In the genomic region with DNA sequence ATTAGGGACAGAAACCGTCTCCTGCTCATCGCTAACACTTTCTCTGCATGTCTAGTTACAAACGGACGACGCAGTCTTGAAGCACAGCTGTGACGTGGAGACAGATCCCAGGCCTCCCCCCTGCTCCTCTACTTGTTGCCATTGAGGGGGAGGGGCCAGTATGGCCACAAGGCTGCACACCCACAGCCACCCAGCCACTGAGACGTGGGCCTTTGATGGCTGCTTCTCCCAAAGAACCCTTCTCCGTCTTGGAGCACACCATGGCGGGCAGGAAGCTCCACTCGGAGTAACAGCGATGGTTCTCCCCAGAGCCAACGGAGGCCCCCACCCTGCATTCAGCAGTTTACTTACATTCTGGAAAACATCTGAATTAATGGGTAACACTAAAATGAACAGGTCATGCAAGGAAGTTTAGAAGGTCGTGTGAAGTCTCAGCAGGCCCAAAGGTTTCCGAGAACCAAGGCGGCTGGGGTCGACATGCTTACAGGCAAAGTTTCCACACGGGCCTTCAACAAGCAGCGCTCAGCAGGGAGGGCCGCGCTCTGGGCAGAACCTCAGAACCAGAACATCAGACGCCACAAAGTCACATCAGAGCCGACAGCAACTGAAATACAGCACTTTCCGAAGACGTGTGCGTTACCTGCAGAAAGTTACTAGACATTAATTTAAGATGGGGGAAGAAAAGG, we compare ENCODE assay signal across 14 cellular contexts.
"Had no signal": no experiment of that assay in that cellular context is flagged by ENCODE, and none has a peak within 500 bp of the region (broad histone marks: within the 10 kb centered on the region; RNA-seq: fewer than 3 reads in every experiment).

No MANE protein-coding gene starts in this region.

- H3K4me3 Mint-ChIP-seq: activated T-helper 1 cell treated with anti-CD3 and anti-CD28 coated beads, Interleukin-12 subunit alpha, Interleukin-12 subunit beta, Interleukin-2, Interleukin-4 antibody, amounts not matched to agents 30 ng/mL and 10 ng/mL and 1 ng/mL, durations not matched to agents 14 hours and 24 hours and 36 hours; memory B cell; nephron had no signal

- H3K27me3 ChIP-seq: body of pancreas, gastrocnemius medialis, left lung, tibial artery had no signal

- H3K4me3 ChIP-seq: body of pancreas, gastrocnemius medialis, left lung, tibial artery had no signal

- H3K27ac ChIP-seq: body of pancreas, gastrocnemius medialis, left lung, tibial artery had no signal

- ATAC-seq: body of pancreas had no signal

- H3K27ac Mint-ChIP-seq: activated T-helper 1 cell treated with anti-CD3 and anti-CD28 coated beads, Interleukin-12 subunit alpha, Interleukin-12 subunit beta, Interleukin-2, Interleukin-4 antibody, amounts not matched to agents 30 ng/mL and 10 ng/mL and 1 ng/mL, durations not matched to agents 14 hours and 24 hours and 36 hours; memory B cell had no signal

- H3K9me3 ChIP-seq: body of pancreas, gastrocnemius medialis, left lung, tibial artery had no signal

- H3K9me3 Mint-ChIP-seq: activated T-helper 1 cell treated with anti-CD3 and anti-CD28 coated beads, Interleukin-12 subunit alpha, Interleukin-12 subunit beta, Interleukin-2, Interleukin-4 antibody, amounts not matched to agents 30 ng/mL and 10 ng/mL and 1 ng/mL, durations not matched to agents 14 hours and 24 hours and 36 hours; memory B cell; nephron had no signal

- DNase-seq: activated CD4-positive, alpha-beta T cell treated with anti-CD3 and anti-CD28 coated beads for 48 hours; activated naive CD4-positive, alpha-beta T cell treated with anti-CD3 and anti-CD28 coated beads, Interleukin-2, amount 50 U/mL, for 16 hours; amniotic stem cell; central memory CD4-positive, alpha-beta T cell; effector memory CD4-positive, alpha-beta T cell; left lung; SW 1271; T-helper 9 cell had no signal

- H3K36me3 Mint-ChIP-seq: memory B cell had no signal

- H3K36me3 ChIP-seq: gastrocnemius medialis, left lung, tibial artery had no signal

- H3K4me1 ChIP-seq: left lung had no signal
